ENCODE assay signal across 24 cellular contexts in the genomic region with DNA sequence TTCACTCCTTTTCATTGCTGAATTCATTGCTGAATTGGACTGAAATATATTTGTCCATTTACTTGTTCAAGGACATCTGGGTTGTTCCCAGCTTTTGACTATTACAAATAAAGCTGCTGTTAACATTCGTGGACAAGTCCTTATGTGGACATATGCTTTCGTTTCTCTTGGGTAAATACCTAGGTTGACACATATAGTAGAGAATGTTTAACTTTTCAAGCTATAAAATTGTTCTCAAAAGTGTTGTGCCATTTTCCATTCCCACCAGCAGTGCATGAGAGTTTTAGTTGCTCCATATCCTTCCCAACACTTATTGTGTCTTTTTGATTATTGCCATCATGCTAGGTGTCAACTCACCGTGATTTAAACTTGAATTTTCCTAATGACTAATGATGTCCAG. TPM values are rescaled to one million over a fixed set of nuclear protein-coding genes. Genes with fewer than 3 reads are reported as not detected.
"Had no signal": no experiment of that assay in that cellular context is flagged by ENCODE, and none has a peak within 500 bp of the region (broad histone marks: within the 10 kb centered on the region; RNA-seq: fewer than 3 reads in every experiment).

No MANE protein-coding gene starts in this region.

- H3K36me3 Mint-ChIP-seq: naive B cell; stimulated activated effector memory CD8-positive, alpha-beta T cell treated with anti-CD3 and anti-CD28 coated beads, Interleukin-12 subunit alpha, Interleukin-12 subunit beta, amount 100 ng/mL, for 72 hours had no signal

- ATAC-seq: gastrocnemius medialis; heart left ventricle; left cardiac atrium; lower lobe of right lung; natural killer cell treated with Interleukin-12 subunit alpha and Interleukin-12 subunit beta and Interleukin-15 and Interleukin-18, amount 100 ng/mL, for 72 hours; stimulated activated effector memory CD8-positive, alpha-beta T cell treated with anti-CD3 and anti-CD28 coated beads, Interleukin-12 subunit alpha, Interleukin-12 subunit beta, amount 100 ng/mL, for 72 hours had no signal

- H3K9me3 ChIP-seq: gastrocnemius medialis, left ventricle myocardium inferior, lower lobe of right lung, neutrophil, sigmoid colon, thyroid gland, vagina had no signal

- H3K4me1 ChIP-seq: gastrocnemius medialis, left ventricle myocardium inferior, lower lobe of right lung, parathyroid adenoma, right atrium auricular region, sigmoid colon, stomach, vagina had no signal

- H3K27ac ChIP-seq: coronary artery, gastrocnemius medialis, heart left ventricle, left ventricle myocardium inferior, lower lobe of right lung, neutrophil, parathyroid adenoma, right atrium auricular region, sigmoid colon, stomach, thyroid gland, vagina had no signal

- H3K27me3 Mint-ChIP-seq: progenitor cell of endocrine pancreas had no signal

- H3K4me3 ChIP-seq: coronary artery, gastrocnemius medialis, heart left ventricle, left ventricle myocardium inferior, lower lobe of right lung, right atrium auricular region, sigmoid colon, stomach, thyroid gland, vagina had no signal

- H3K4me1 Mint-ChIP-seq: naive B cell; neural crest cell; stimulated activated effector memory CD8-positive, alpha-beta T cell treated with anti-CD3 and anti-CD28 coated beads, Interleukin-12 subunit alpha, Interleukin-12 subunit beta, amount 100 ng/mL, for 72 hours had no signal

- H3K27ac Mint-ChIP-seq: naive B cell; natural killer cell treated with Interleukin-12 subunit alpha and Interleukin-12 subunit beta and Interleukin-15 and Interleukin-18, amount 100 ng/mL, for 72 hours; progenitor cell of endocrine pancreas; stimulated activated effector memory CD8-positive, alpha-beta T cell treated with anti-CD3 and anti-CD28 coated beads, Interleukin-12 subunit alpha, Interleukin-12 subunit beta, amount 100 ng/mL, for 72 hours had no signal

- H3K36me3 ChIP-seq: gastrocnemius medialis, heart left ventricle, left ventricle myocardium inferior, lower lobe of right lung, neutrophil, right atrium auricular region, sigmoid colon, stomach, thyroid gland, vagina had no signal

- H3K4me3 Mint-ChIP-seq: naive B cell; natural killer cell treated with Interleukin-12 subunit alpha and Interleukin-12 subunit beta and Interleukin-15 and Interleukin-18, amount 100 ng/mL, for 72 hours; neural crest cell; stimulated activated effector memory CD8-positive, alpha-beta T cell treated with anti-CD3 and anti-CD28 coated beads, Interleukin-12 subunit alpha, Interleukin-12 subunit beta, amount 100 ng/mL, for 72 hours had no signal

- H3K27me3 ChIP-seq: gastrocnemius medialis, heart left ventricle, neutrophil, right atrium auricular region, sigmoid colon, thyroid gland, vagina had no signal

- H3K9me3 Mint-ChIP-seq: natural killer cell treated with Interleukin-12 subunit alpha and Interleukin-12 subunit beta and Interleukin-15 and Interleukin-18, amount 100 ng/mL, for 72 hours had no signal

- DNase-seq: dermis blood vessel endothelial cell; gastrocnemius medialis; heart left ventricle; hippocampal formation; left cardiac atrium; left ventricle myocardium inferior; lower lobe of right lung; naive B cell; sigmoid colon; stimulated activated CD4-positive, alpha-beta T cell treated with anti-CD3 and anti-CD28 coated beads, Interleukin-2, amount 100 ng/mL, for 24 hours; stimulated activated CD4-positive, alpha-beta T cell treated with anti-CD3 and anti-CD28 coated beads, Interleukin-4, amount 100 ng/mL, for 24 hours; stimulated activated naive CD4-positive, alpha-beta T cell treated with Interleukin-2 at 50 U/mL for 16 hours; stomach; thyroid gland had no signal

RNA-seq across cellular contexts. Expression of gene CPVL, which starts 17.5 kb away (rescaled TPM):
- total RNA-seq: fibroblast of villous mesenchyme had no signal
